Comparison of ENCODE assay signal across 7 cellular contexts in genomic region chr5:156628421-156628820, GRCh38.
"Had no signal": no experiment of that assay in that cellular context is flagged by ENCODE, and none has a peak within 500 bp of the region (broad histone marks: within the 10 kb centered on the region; RNA-seq: fewer than 3 reads in every experiment).

No MANE protein-coding gene starts in this region.

- DNase-seq: IMR-90, KBM-7, KG1 had no signal

- ATAC-seq: HepG2, K562 had no signal

- H3K4me3 ChIP-seq: K562 had no signal

- H3K27ac ChIP-seq: HL-60, KMS-11 had no signal

- H3K9ac ChIP-seq: KMS-11 had no signal

- H3K4me2 ChIP-seq: KMS-11 had no signal
